ENCODE assay signal across 8 cellular contexts in the genomic region with DNA sequence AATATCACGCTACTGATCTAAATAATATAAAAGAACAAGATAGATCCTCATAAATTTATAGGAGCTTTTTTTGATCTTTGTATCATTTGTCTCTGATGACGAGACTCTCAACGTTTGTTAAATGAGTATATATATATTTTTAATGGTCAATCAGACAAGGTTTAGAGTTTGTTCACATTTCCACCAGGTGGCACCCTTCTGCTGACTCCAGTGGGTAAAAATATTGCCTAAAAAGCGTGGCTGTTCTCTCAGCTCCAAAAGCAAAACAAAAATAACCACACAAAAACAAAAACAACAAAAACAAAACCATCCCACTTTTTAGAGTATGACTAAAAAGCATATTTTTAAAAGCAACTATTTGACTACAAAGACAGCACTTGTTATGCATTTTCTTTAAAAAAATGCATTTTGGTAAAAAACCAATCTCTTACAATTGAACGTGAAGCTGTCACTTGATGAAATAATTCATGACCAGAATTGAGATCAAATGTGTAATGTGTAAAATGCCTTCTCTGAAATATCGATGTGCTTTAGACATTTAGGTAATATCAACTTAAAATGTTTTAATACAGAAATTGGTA.
DNase-seq lines count a peak whose midpoint lies in the region; ATAC-seq and TF ChIP-seq lines count a peak whose summit lies in the region.

No MANE protein-coding gene starts in this region.

- H3K4me1 ChIP-seq in cardiac muscle cell (ENCODE audit: low read depth) (no peaks in the 10 kb centered on the region), adrenal gland (replicated peaks in 1 of 2) (peaks cover 0 to 6% of the 10 kb centered on the region in 2 donors), lung (ENCODE audit: control insufficient read depth in 2 of 2, insufficient read depth in 2 of 2, low read length in 2 of 2) (peaks cover 0 to 2% of the 10 kb centered on the region in 2 donors)

- H3K27me3 ChIP-seq in cardiac muscle cell (peaks cover 44% of the 10 kb centered on the region), adrenal gland (no peaks in the 10 kb centered on the region), lung (ENCODE audit: control insufficient read depth, insufficient read depth) (peaks cover 19% of the 10 kb centered on the region)

- TF ChIP-seq CTCF in cardiac muscle cell (IDR thresholded peaks at IDR 0.05; ENCODE audit: low read depth, low read length), result peak; percentile 52
- peak; percentile 53 to 68 (median 64) for TF ChIP-seq CTCF in adrenal gland (IDR thresholded peaks at IDR 0.05)
- TF ChIP-seq CTCF in lung (IDR thresholded peaks at IDR 0.05; ENCODE audit: control extremely low read depth, extremely low read depth), result peak; percentile 8

- no peak for TF ChIP-seq POLR2A in adrenal gland (IDR thresholded peaks at IDR 0.05)

- H3K27ac ChIP-seq in cardiac muscle cell (no peak overlapping the region), adrenal gland (no peak overlapping the region), lung (ENCODE audit: low read depth in 1 of 2, low read length in 1 of 2) (no peak overlapping the region)

- H3K9me3 ChIP-seq in cardiac muscle cell (ENCODE audit: low read depth) (no peaks in the 10 kb centered on the region), adrenal gland (replicated peaks in 1 of 3) (no peaks in the 10 kb centered on the region), lung (ENCODE audit: control insufficient read depth in 2 of 2, insufficient read depth in 1 of 2, low read length in 1 of 2) (peaks cover 0 to 3% of the 10 kb centered on the region in 2 donors)

- 18 to 25% (median 19%) methylated on average over 6 of the region's 6 CpGs for WGBS in adrenal gland, 4 donors
- 38 to 42% methylated on average over 6 of the region's 6 CpGs for WGBS in lung, 2 donors

- H3K36me3 ChIP-seq in cardiac muscle cell (no peaks in the 10 kb centered on the region), adrenal gland (replicated peaks in 1 of 2) (no peaks in the 10 kb centered on the region), lung (ENCODE audit: control insufficient read depth in 2 of 2, insufficient read depth in 2 of 2, low read length in 2 of 2) (no peaks in the 10 kb centered on the region)

- no peak for ATAC-seq in left ventricle myocardium superior
- ATAC-seq in lung (ENCODE audit: insufficient read depth, low FRiP score), result no peak
- ATAC-seq in HG02973 (IDR thresholded peaks at IDR 0.05; ENCODE audit: unreplicated experiment), result no peak

- H3K4me3 ChIP-seq in cardiac muscle cell (no peak overlapping the region), adrenal gland (peak overlapping the region in 1 of 4 donors; percentile 38), lung (no peak overlapping the region)

- intact Hi-C loops in left ventricle myocardium superior (cut with micrococcal nuclease), result no loop called here
- intact Hi-C loops in adrenal gland (cut with DNase I), result no loop called here

- DNase-seq in cardiac muscle cell (ENCODE audit: low read depth in 1 of 2, low spot score in 1 of 2) (peak; percentile 44 to 69), left ventricle myocardium superior (no peak), NCI-H128 (lab: John Stamatoyannopoulos, UW; ENCODE audit: unreplicated experiment) (peak; percentile 40), adrenal gland (peak; percentile 23 to 63 (median 56)), lung (ENCODE audit: low spot score) (no peak), putamen (ENCODE audit: low spot score) (no peak)
- DNase-seq in activated CD4-positive, CD25-positive, alpha-beta regulatory T cell treated with anti-CD3 and anti-CD28 coated beads, Interleukin-2, amount 50 U/mL, for 72 hours, result no peak

Comparison
In these comparisons a context has a peak if more than half of its experiments do, and no peak if none do; other contexts are left out.
1. DNase-seq: peak in cardiac muscle cell (2 of 2), NCI-H128 (single experiment) and adrenal gland (7 of 7); none in left ventricle myocardium superior (single experiment), lung (single experiment), putamen (single experiment) and activated CD4-positive, CD25-positive, alpha-beta regulatory T cell treated with anti-CD3 and anti-CD28 coated beads, Interleukin-2, amount 50 U/mL, for 72 hours (single experiment).
2. CTCF ChIP-seq: peak in every context shown above with its lines; median percentile 64 in adrenal gland; 52 in cardiac muscle cell; 8 in lung.